ENCODE assay signal across 8 cellular contexts in the genomic region with DNA sequence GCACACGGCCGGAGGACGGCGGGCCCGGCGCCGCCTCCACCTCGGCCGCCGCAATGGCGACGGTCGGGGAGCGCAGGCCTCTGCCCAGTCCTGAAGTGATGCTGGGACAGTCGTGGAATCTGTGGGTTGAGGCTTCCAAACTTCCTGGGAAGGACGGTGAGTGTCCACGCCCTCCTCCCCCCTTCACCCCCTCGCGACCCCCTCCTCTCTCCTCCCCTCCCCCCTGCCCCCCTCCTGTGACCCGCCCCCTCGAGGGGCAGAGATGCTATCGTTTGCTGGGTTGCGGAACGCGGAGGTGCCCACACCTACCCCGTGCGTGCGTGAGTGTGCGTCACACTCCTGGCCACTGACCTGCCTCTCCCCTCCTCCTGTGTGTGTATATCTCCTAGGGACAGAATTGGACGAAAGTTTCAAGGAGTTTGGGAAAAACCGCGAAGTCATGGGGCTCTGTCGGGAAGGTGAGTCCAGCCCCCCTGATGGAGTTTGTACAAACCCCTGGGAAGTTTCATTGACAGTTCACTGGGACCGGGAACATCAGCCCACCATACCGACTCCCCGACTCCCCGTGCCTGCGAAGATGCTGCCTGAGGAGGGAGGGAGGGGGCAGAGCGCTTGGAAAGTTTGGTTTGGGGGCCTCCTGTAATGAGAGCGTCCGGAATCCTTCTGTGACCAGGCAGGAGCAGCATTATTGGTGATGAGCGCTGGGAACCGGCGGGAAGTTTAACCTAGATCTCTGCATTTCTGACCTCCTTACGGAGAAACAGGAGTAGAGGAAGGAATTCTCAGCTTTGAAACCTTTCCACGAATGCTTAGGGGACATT. TPM values are rescaled to one million over a fixed set of nuclear protein-coding genes. Genes with fewer than 3 reads are reported as not detected.
DNase-seq lines count a peak whose midpoint lies in the region; ATAC-seq and TF ChIP-seq lines count a peak whose summit lies in the region.

No MANE protein-coding gene starts in this region.

- H3K9me3 ChIP-seq in SJSA1 (replicated peaks) (no peaks in the 10 kb centered on the region), right atrium auricular region (no peaks in the 10 kb centered on the region)

- TF ChIP-seq CTCF in right atrium auricular region (IDR thresholded peaks at IDR 0.05) (no peak), retinal pigment epithelial cell (conservative IDR thresholded peaks at IDR 0.05; ENCODE audit: low read depth, low read length) (no peak)

- peak; percentile 43 to 58 for DNase-seq in SJSA1 (ENCODE audit: low read depth in 1 of 2, low spot score in 2 of 2)
- DNase-seq in activated naive CD8-positive, alpha-beta T cell treated with anti-CD3 and anti-CD28 coated beads, Interleukin-2, amount 50 U/mL, for 16 hours (ENCODE audit: low read depth, low spot score) = peak; percentile 21
- DNase-seq in right atrium auricular region (ENCODE audit: low spot score) = peak; percentile 82
- DNase-seq in retinal pigment epithelial cell (ENCODE audit: low read depth) = peak; percentile 32
- no peak for DNase-seq in SKM-1 (lab: John Stamatoyannopoulos, UW; ENCODE audit: unreplicated experiment)
- no peak for DNase-seq in NCI-H2107 (lab: John Stamatoyannopoulos, UW)

- ATAC-seq in HG02798 (IDR thresholded peaks at IDR 0.05; ENCODE audit: poor library complexity, unreplicated experiment) = peak; percentile 18

- H3K4me3 ChIP-seq in GM08714 (ENCODE audit: low read length) (peak overlapping the region; percentile 68), SJSA1 (peak overlapping the region; percentile 100), right atrium auricular region (peak overlapping the region; percentile 87 to 89), retinal pigment epithelial cell (ENCODE audit: low read length) (peak overlapping the region; percentile 53)

- H3K27ac ChIP-seq in SJSA1 (peak overlapping the region; percentile 98), right atrium auricular region (peak overlapping the region; percentile 98 to 99)

- H3K36me3 ChIP-seq in SJSA1 (peaks cover 61% of the 10 kb centered on the region), right atrium auricular region (peaks cover 16% of the 10 kb centered on the region)

- H3K4me1 ChIP-seq in SJSA1 (replicated peaks) (peaks cover 43% of the 10 kb centered on the region), right atrium auricular region (peaks cover 0 to 36% of the 10 kb centered on the region in 2 donors)

- H3K27me3 ChIP-seq in SJSA1 (replicated peaks) = no peaks in the 10 kb centered on the region
- H3K27me3 ChIP-seq in right atrium auricular region = no peaks in the 10 kb centered on the region

RNA-seq across cellular contexts. Expression of a gene that starts 0.8 kb away (rescaled TPM):
- not detected in 2 replicates for total RNA-seq in SJSA1 (2014; rRNA removed; shearing (Covaris generic))
- not detected for total RNA-seq in right atrium auricular region

RNA-seq across cellular contexts. Expression of a gene that starts 49.3 kb away (rescaled TPM):
- total RNA-seq in SJSA1 (2014; rRNA removed; shearing (Covaris generic)) = 7.1 and 14.9 TPM in 2 replicates
- total RNA-seq in right atrium auricular region = 10 to 100 TPM; 13.9 to 15.5 TPM

RNA-seq across cellular contexts. Expression of a gene that starts 49.4 kb away (rescaled TPM):
- total RNA-seq in SJSA1 (2014; rRNA removed; shearing (Covaris generic)) = 86.2 and 140 TPM in 2 replicates
- total RNA-seq in right atrium auricular region = 10 to 100 TPM; 55.1 to 63.6 TPM

Comparison
In these comparisons a context has a peak if more than half of its experiments do, and no peak if none do; other contexts are left out.
1. DNase-seq: peak in SJSA1 (2 of 2), activated naive CD8-positive, alpha-beta T cell treated with anti-CD3 and anti-CD28 coated beads, Interleukin-2, amount 50 U/mL, for 16 hours (single experiment), right atrium auricular region (single experiment) and retinal pigment epithelial cell (single experiment); none in SKM-1 (single experiment) and NCI-H2107 (single experiment).
2. Peak in every context shown above with its lines, with median percentiles within 50 percentile points of each other: H3K4me3 ChIP-seq.